ENCODE assay signal across 15 cellular contexts in the genomic region with DNA sequence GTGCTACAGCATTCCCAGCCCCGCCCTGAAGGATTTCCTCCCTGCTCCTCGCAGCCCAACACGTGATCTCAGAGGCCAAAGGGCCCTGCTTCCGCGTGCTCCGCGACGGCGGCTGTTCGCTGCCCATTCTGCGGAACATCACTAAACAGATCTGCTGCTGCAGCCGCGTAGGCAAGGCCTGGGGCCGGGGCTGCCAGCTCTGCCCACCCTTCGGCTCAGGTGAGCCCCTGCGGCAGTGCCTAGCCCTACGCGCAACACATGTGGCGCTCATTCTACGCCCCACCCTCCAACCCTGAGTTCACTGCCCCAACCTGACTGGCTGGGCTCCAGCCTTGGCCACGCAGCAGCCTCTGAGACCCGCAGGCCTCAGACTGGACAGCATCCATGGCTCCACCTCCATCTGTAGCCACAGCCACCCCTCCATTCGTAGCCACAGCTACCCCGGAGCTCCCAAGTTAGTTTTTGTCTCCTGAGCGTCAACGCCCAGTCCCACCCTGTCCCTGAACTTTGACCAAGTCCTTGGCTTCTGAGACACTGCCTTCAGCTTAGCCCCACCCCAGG. TPM values are rescaled to one million over a fixed set of nuclear protein-coding genes. Genes with fewer than 3 reads are reported as not detected.
DNase-seq lines count a peak whose midpoint lies in the region; ATAC-seq and TF ChIP-seq lines count a peak whose summit lies in the region.
"Had no signal": no experiment of that assay in that cellular context is flagged by ENCODE, and none has a peak within 500 bp of the region (broad histone marks: within the 10 kb centered on the region; RNA-seq: fewer than 3 reads in every experiment).

No MANE protein-coding gene starts in this region.

- H3K4me3 Mint-ChIP-seq in CD4-positive, CD25-positive, alpha-beta regulatory T cell, result peak overlapping the region; percentile 55 to 91 (median 76)
- H3K4me3 Mint-ChIP-seq in central memory CD8-positive, alpha-beta T cell, result peak overlapping the region; percentile 82
- H3K4me3 Mint-ChIP-seq in naive thymus-derived CD4-positive, alpha-beta T cell, result peak overlapping the region in 9 of 10 donors; percentile 35 to 98 (median 84)

- no TSS peak for BruUV-seq in HCT116 (replicated peaks; lab: Mats Ljungman, UMichigan)

- peaks cover 13% of the 10 kb centered on the region for H3K27me3 Mint-ChIP-seq in CD4-positive, CD25-positive, alpha-beta regulatory T cell
- peaks cover 9% of the 10 kb centered on the region for H3K27me3 Mint-ChIP-seq in central memory CD8-positive, alpha-beta T cell
- H3K27me3 Mint-ChIP-seq in naive thymus-derived CD4-positive, alpha-beta T cell, result peaks cover 0 to 16% (median 5%) of the 10 kb centered on the region in 5 donors

- no peak for TF ChIP-seq CTCF in HCT116 (IDR thresholded peaks at IDR 0.05 in 2 of 3, conservative IDR thresholded peaks at IDR 0.05 in 1 of 3; ENCODE audit: borderline replicate concordance in 1 of 3, insufficient read depth in 1 of 3, low read depth in 2 of 3, low read length in 2 of 3)

- H4K20me1 ChIP-seq in HCT116 (ENCODE audit: insufficient read depth), result no peaks in the 10 kb centered on the region

- H3K4me1 ChIP-seq in CD4-positive, CD25-positive, alpha-beta regulatory T cell (ENCODE audit: control insufficient read depth, insufficient read depth, low read length, poor library complexity, severe bottlenecking), result peaks cover 73% of the 10 kb centered on the region
- H3K4me1 ChIP-seq in HCT116 (ENCODE audit: control insufficient read depth in 1 of 2, insufficient read depth in 2 of 2, low read length in 2 of 2) (peaks cover 51 to 98% of the 10 kb centered on the region in 2 experiments), SJCRH30 (peaks cover 15% of the 10 kb centered on the region)
- peaks cover 46 to 51% of the 10 kb centered on the region in 2 donors for H3K4me1 ChIP-seq in naive thymus-derived CD4-positive, alpha-beta T cell (ENCODE audit: control insufficient read depth in 2 of 2, insufficient read depth in 2 of 2, low read length in 2 of 2)

- H3K4me3 ChIP-seq in CD4-positive, CD25-positive, alpha-beta regulatory T cell (ENCODE audit: low read depth, low read length), result no peak overlapping the region
- no peak overlapping the region for H3K4me3 ChIP-seq in HCT116 (replicated peaks in 1 of 2; ENCODE audit: low read depth in 1 of 2, low read length in 2 of 2)
- H3K4me3 ChIP-seq in naive thymus-derived CD4-positive, alpha-beta T cell (ENCODE audit: low read length), result no peak overlapping the region
- H3K4me3 ChIP-seq in SJCRH30, result no peak overlapping the region
- H3K4me3 ChIP-seq: GM23248, smooth muscle cell had no signal

- H3K9ac ChIP-seq in HCT116 (ENCODE audit: low read length), result peak overlapping the region; percentile 73; the same call in 1 of the 2 replicates
- H3K9ac ChIP-seq: GM23248 had no signal

- CTCF ChIA-PET in HCT116 (lab: Charles Lee), result no interaction called here
- CTCF ChIA-PET in naive thymus-derived CD4-positive, alpha-beta T cell (lab: Charles Lee), result no interaction called here

- peak overlapping the region; percentile 93 for H3K4me2 ChIP-seq in HCT116 (ENCODE audit: low read length)
- H3K4me2 ChIP-seq: smooth muscle cell had no signal

- TF ChIP-seq POLR2A in HCT116 (IDR thresholded peaks at IDR 0.05; ENCODE audit: borderline replicate concordance, extremely low read depth, insufficient read depth, insufficient read length), result no peak

- no peaks in the 10 kb centered on the region for H3K36me3 ChIP-seq in CD4-positive, CD25-positive, alpha-beta regulatory T cell (ENCODE audit: control insufficient read depth, insufficient read depth, low read length)
- H3K36me3 ChIP-seq in HCT116 (ENCODE audit: control insufficient read depth in 1 of 2, insufficient read depth in 2 of 2, low read length in 2 of 2) (0 out of 4 replicates have a peak, but pooled peaks cover 3 to 9% of the 10 kb centered on the region in 2 experiments), SJCRH30 (no peaks in the 10 kb centered on the region)
- no peaks in the 10 kb centered on the region for H3K36me3 ChIP-seq in naive thymus-derived CD4-positive, alpha-beta T cell (ENCODE audit: control insufficient read depth in 2 of 3, insufficient read depth in 3 of 3, low read length in 3 of 3)

- no peak overlapping the region for H3K27ac ChIP-seq in CD4-positive, CD25-positive, alpha-beta regulatory T cell (ENCODE audit: insufficient read depth, low read length, poor library complexity, severe bottlenecking)
- H3K27ac ChIP-seq in HCT116 (ENCODE audit: low read depth, low read length) (peak overlapping the region; percentile 38; the same call in 1 of the 2 replicates), SJCRH30 (no peak overlapping the region)
- H3K27ac ChIP-seq in naive thymus-derived CD4-positive, alpha-beta T cell (ENCODE audit: low read depth, low read length), result no peak overlapping the region
- H3K27ac ChIP-seq: GM23248 had no signal

- H3K9me3 Mint-ChIP-seq in CD4-positive, CD25-positive, alpha-beta regulatory T cell, result no peaks in the 10 kb centered on the region
- H3K9me3 Mint-ChIP-seq in central memory CD8-positive, alpha-beta T cell, result no peaks in the 10 kb centered on the region
- H3K9me3 Mint-ChIP-seq in naive thymus-derived CD4-positive, alpha-beta T cell, result peaks cover 0 to 2% (median 0%) of the 10 kb centered on the region in 11 donors
- H3K9me3 Mint-ChIP-seq: CD8-positive, alpha-beta T cell had no signal

- intact Hi-C loops in HCT116 (cut with micrococcal nuclease), result loop anchor here (10.0 kb wide), 1 partner anchor 463 kb away; no protein-coding TSS in a partner anchor
- intact Hi-C loops in naive thymus-derived CD4-positive, alpha-beta T cell (cut with micrococcal nuclease), result loop anchor here in 1 of 2 donors (10.0 kb wide), 2 partner anchors 463 to 947 kb away; no protein-coding TSS in a partner anchor

- H3K9me3 ChIP-seq in CD4-positive, CD25-positive, alpha-beta regulatory T cell (ENCODE audit: control insufficient read depth in 2 of 2, low read length in 2 of 2), result no peaks in the 10 kb centered on the region
- H3K9me3 ChIP-seq in HCT116 (ENCODE audit: control insufficient read depth in 1 of 2, insufficient read depth in 1 of 2, low read depth in 1 of 2, low read length in 2 of 2) (no peaks in the 10 kb centered on the region), SJCRH30 (replicated peaks) (no peaks in the 10 kb centered on the region)
- no peaks in the 10 kb centered on the region for H3K9me3 ChIP-seq in naive thymus-derived CD4-positive, alpha-beta T cell (ENCODE audit: control insufficient read depth in 2 of 3, low read length in 3 of 3)

- RAD21 ChIA-PET in HCT116 (lab: Charles Lee; ENCODE audit: low non-redundant PET in 1 of 2, low total read pairs in 2 of 2, uncharacterized antibody in 2 of 2, unreplicated experiment in 2 of 2), result no interaction called here

- H3K79me2 ChIP-seq in HCT116 (ENCODE audit: insufficient read depth, low read length), result peaks cover 4% of the 10 kb centered on the region; the same call in 1 of the 2 replicates

- H3K36me3 Mint-ChIP-seq in CD4-positive, CD25-positive, alpha-beta regulatory T cell, result no peaks in the 10 kb centered on the region
- H3K36me3 Mint-ChIP-seq in central memory CD8-positive, alpha-beta T cell (ENCODE audit: insufficient read depth), result peaks cover 19% of the 10 kb centered on the region
- no peaks in the 10 kb centered on the region for H3K36me3 Mint-ChIP-seq in naive thymus-derived CD4-positive, alpha-beta T cell
- H3K36me3 Mint-ChIP-seq: CD8-positive, alpha-beta T cell had no signal

- H3K4me1 Mint-ChIP-seq in CD4-positive, CD25-positive, alpha-beta regulatory T cell, result peaks cover 9 to 87% (median 37%) of the 10 kb centered on the region in 4 donors
- H3K4me1 Mint-ChIP-seq in central memory CD8-positive, alpha-beta T cell, result peaks cover 74% of the 10 kb centered on the region
- peaks cover 25 to 84% (median 72%) of the 10 kb centered on the region in 7 donors for H3K4me1 Mint-ChIP-seq in naive thymus-derived CD4-positive, alpha-beta T cell

- H2AFZ ChIP-seq in HCT116 (ENCODE audit: low read depth, low read length, poor library complexity, severe bottlenecking), result no peak overlapping the region
- H2AFZ ChIP-seq: GM23248 had no signal

- DNase-seq in CD4-positive, CD25-positive, alpha-beta regulatory T cell, result no peak
- DNase-seq in HCT116 (ENCODE audit: low read depth, low spot score) (no peak), nucleus accumbens (lab: John Stamatoyannopoulos, UW) (no peak), SJCRH30 (no peak)
- no peak for DNase-seq in central memory CD8-positive, alpha-beta T cell (ENCODE audit: low spot score in 2 of 2)
- no peak for DNase-seq in naive thymus-derived CD4-positive, alpha-beta T cell
- DNase-seq in activated CD4-positive, alpha-beta T cell treated with anti-CD3 and anti-CD28 coated beads for 4 hours, result no peak
- DNase-seq: activated gamma-delta T cell; CD8-positive, alpha-beta T cell; dermis blood vessel endothelial cell; GM23248; IMR-90; NCI-H1930 had no signal

- H3K9me2 ChIP-seq in HCT116 (ENCODE audit: insufficient read depth), result no peaks in the 10 kb centered on the region

- H3K27me3 ChIP-seq in CD4-positive, CD25-positive, alpha-beta regulatory T cell (ENCODE audit: control insufficient read depth, insufficient read depth, low read length), result no peaks in the 10 kb centered on the region
- H3K27me3 ChIP-seq in HCT116 (ENCODE audit: insufficient read depth, low read length) (no peaks in the 10 kb centered on the region), SJCRH30 (no peaks in the 10 kb centered on the region)
- no peaks in the 10 kb centered on the region for H3K27me3 ChIP-seq in naive thymus-derived CD4-positive, alpha-beta T cell (ENCODE audit: control insufficient read depth in 2 of 2, insufficient read depth in 2 of 2, low read length in 2 of 2)

- H3K27ac Mint-ChIP-seq in CD4-positive, CD25-positive, alpha-beta regulatory T cell, result peak overlapping the region in 2 of 3 donors; percentile 8 to 93
- peak overlapping the region; percentile 88 for H3K27ac Mint-ChIP-seq in central memory CD8-positive, alpha-beta T cell (ENCODE audit: low read depth)
- peak overlapping the region in 6 of 9 donors; percentile 40 to 92 (median 70) for H3K27ac Mint-ChIP-seq in naive thymus-derived CD4-positive, alpha-beta T cell

- no peak for ATAC-seq in CD4-positive, CD25-positive, alpha-beta regulatory T cell (ENCODE audit: low read depth in 2 of 2)
- ATAC-seq in HCT116 (no peak), GM18511 (IDR thresholded peaks at IDR 0.05; ENCODE audit: unreplicated experiment) (no peak)
- no peak for ATAC-seq in central memory CD8-positive, alpha-beta T cell (replicated peaks; ENCODE audit: extremely low read depth, poor library complexity, severe bottlenecking)
- no peak for ATAC-seq in naive thymus-derived CD4-positive, alpha-beta T cell
- ATAC-seq: CD8-positive, alpha-beta T cell had no signal

- TF ChIP-seq RAD21 in HCT116 (IDR thresholded peaks at IDR 0.05; ENCODE audit: low read depth), result no peak

- POLR2A ChIA-PET in HCT116 (lab: Charles Lee), result no interaction called here
- POLR2A ChIA-PET in naive thymus-derived CD4-positive, alpha-beta T cell (lab: Charles Lee), result interaction anchor here (0.6 to 1.4 kb wide), 4 partner anchors 26 to 1495 kb away, joined by 3 read pairs; a partner anchor contains a TSS

RNA-seq across cellular contexts. Expression of a gene that starts 6.2 kb away (rescaled TPM):
- total RNA-seq in CD4-positive, CD25-positive, alpha-beta regulatory T cell, result 115 TPM
- 10 to 100 TPM; 20.7 to 32.0 (median 26.7) TPM for polyA plus RNA-seq in CD4-positive, CD25-positive, alpha-beta regulatory T cell
- 310 TPM for total RNA-seq in HCT116 (2021; ENCODE audit: unreplicated experiment)
- 248 and 382 TPM in 2 replicates for polyA plus RNA-seq in HCT116 (2012)
- 100 to 1,000 TPM in 4 of 5 experiments, 10 to 100 TPM in 1; 62.4 to 116 (median 111) TPM for total RNA-seq in naive thymus-derived CD4-positive, alpha-beta T cell
- polyA plus RNA-seq in naive thymus-derived CD4-positive, alpha-beta T cell, result 10 to 100 TPM; 21.8 to 41.4 TPM
- total RNA-seq in SJCRH30 (2014; rRNA removed; shearing (Covaris generic)), result 4.0 and 5.6 TPM in 2 replicates

RNA-seq across cellular contexts. Expression of a gene that starts 30.7 kb away (rescaled TPM):
- total RNA-seq in CD4-positive, CD25-positive, alpha-beta regulatory T cell, result 195 TPM
- 100 to 1,000 TPM; 120 to 172 (median 151) TPM for polyA plus RNA-seq in CD4-positive, CD25-positive, alpha-beta regulatory T cell
- 97.4 TPM for total RNA-seq in HCT116 (2021; ENCODE audit: unreplicated experiment)
- 95.7 and 104 TPM in 2 replicates for polyA plus RNA-seq in HCT116 (2012)
- total RNA-seq in naive thymus-derived CD4-positive, alpha-beta T cell, result 100 to 1,000 TPM in 4 of 5 experiments, 10 to 100 TPM in 1; 98.4 to 218 (median 139) TPM
- 100 to 1,000 TPM in 1 of 2 donors, 10 to 100 TPM in 1; 92.8 to 140 TPM for polyA plus RNA-seq in naive thymus-derived CD4-positive, alpha-beta T cell
- total RNA-seq in SJCRH30 (2014; rRNA removed; shearing (Covaris generic)), result 44.1 and 46.6 TPM in 2 replicates
